1 cellular context compared by ENCODE assay signal in the genomic region with DNA sequence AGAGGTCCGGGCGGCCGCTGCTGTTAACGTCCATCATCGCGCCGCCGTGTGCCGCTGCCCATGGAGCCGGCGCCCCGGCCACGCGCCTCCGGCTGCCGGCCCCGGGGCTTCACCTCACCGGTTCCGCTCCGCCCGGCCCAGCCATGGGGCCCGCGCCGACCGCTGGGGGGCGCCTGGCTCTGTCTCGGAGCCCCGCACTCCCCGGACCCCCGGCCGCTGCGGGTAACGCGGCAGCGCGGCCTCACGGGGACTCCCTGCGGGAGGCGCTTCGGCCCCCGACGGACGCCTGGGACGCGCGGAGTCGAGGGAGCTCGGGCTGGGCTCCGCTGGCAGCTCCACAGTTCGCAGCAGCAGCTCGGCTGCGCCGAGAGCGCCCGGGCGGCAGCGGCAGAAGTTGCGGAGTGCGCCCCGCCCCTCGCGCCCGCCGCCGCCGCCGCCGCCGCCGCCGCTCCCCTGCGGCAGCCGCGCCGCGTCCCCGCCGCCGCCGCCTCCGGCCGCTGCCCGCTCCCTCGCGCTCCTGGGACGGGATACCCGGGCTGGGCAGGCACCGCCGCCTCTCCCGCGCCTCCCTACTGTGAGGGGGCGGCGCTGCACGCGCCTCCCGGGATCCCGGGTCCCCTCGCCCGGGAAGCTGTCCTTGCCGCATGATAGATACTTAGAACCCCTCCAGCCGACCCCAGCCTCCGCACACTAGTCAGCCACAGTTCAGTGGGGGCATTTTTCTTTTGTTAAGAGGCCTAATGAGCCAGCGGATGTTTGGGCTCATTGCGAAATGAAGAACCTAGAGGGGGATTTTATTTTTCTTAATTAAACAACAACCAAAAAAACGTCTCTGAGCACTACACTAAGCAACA.
A peak's percentile ranks its signal among the peaks of the same experiment; 100 is the strongest.
TF ChIP-seq lines count a peak whose summit lies in the region.

A gene (minus strand): TSS at position 405 of the 854 bp plus-strand sequence. CDS start 368 bp downstream, at position 37.

TF ChIP-seq in HepG2, 621 proteins besides CTCF, POLR2A, EP300 and RAD21 (continued from another document and continues in another):
- TF ChIP-seq, protein P1, sequence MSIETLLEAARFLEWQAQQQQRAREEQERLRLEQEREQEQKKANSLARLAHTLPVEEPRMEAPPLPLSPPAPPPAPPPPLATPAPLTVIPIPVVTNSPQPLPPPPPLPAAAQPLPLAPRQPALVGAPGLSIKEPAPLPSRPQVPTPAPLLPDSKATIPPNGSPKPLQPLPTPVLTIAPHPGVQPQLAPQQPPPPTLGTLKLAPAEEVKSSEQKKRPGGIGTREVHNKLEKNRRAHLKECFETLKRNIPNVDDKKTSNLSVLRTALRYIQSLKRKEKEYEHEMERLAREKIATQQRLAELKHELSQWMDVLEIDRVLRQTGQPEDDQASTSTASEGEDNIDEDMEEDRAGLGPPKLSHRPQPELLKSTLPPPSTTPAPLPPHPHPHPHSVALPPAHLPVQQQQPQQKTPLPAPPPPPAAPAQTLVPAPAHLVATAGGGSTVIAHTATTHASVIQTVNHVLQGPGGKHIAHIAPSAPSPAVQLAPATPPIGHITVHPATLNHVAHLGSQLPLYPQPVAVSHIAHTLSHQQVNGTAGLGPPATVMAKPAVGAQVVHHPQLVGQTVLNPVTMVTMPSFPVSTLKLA (IDR thresholded peaks at IDR 0.05): no peak
- TF ChIP-seq KLF6 (CRISPR knock-in tag; IDR thresholded peaks at IDR 0.05) (no peak), MTF2 (CRISPR knock-in tag; IDR thresholded peaks at IDR 0.05; ENCODE audit: borderline replicate concordance) (peak; percentile 9; the same call in 1 of the 2 replicates), ZNF232 (CRISPR knock-in tag; IDR thresholded peaks at IDR 0.05; ENCODE audit: borderline replicate concordance) (no peak), TBX2 (CRISPR knock-in tag; IDR thresholded peaks at IDR 0.05; ENCODE audit: borderline replicate concordance) (no peak), ZNF460 (CRISPR knock-in tag; IDR thresholded peaks at IDR 0.05; ENCODE audit: borderline replicate concordance) (no peak), ZFP90 (CRISPR knock-in tag; IDR thresholded peaks at IDR 0.05; ENCODE audit: borderline replicate concordance) (no peak), HES4 (CRISPR knock-in tag; IDR thresholded peaks at IDR 0.05; ENCODE audit: borderline replicate concordance) (peak; percentile 63; the same call in 1 of the 2 replicates), SALL1 (CRISPR knock-in tag; IDR thresholded peaks at IDR 0.05) (no peak), ZNF652 (CRISPR knock-in tag; IDR thresholded peaks at IDR 0.05; ENCODE audit: borderline replicate concordance, low read depth) (no peak), NFE2 (CRISPR knock-in tag; IDR thresholded peaks at IDR 0.05) (no peak), ESRRA (CRISPR knock-in tag; IDR thresholded peaks at IDR 0.05; ENCODE audit: low read depth) (no peak), HDAC1 (CRISPR knock-in tag; IDR thresholded peaks at IDR 0.05) (no peak), SKI (IDR thresholded peaks at IDR 0.05; ENCODE audit: partially characterized antibody) (peak; percentile 80), HNRNPH1 (optimal IDR thresholded peaks at IDR 0.05; ENCODE audit: low read depth, low read length) (no peak), DPF2 (CRISPR knock-in tag; IDR thresholded peaks at IDR 0.05; ENCODE audit: borderline replicate concordance, low read depth) (no peak), KAT8 (CRISPR knock-in tag; IDR thresholded peaks at IDR 0.05) (no peak), PAWR (CRISPR knock-in tag; IDR thresholded peaks at IDR 0.05; ENCODE audit: borderline replicate concordance) (no peak), SIN3A (IDR thresholded peaks at IDR 0.05; ENCODE audit: borderline replicate concordance, low read depth, low read length) (no peak), HOXA3 (CRISPR knock-in tag; IDR thresholded peaks at IDR 0.05) (no peak), CBX5 (CRISPR knock-in tag; IDR thresholded peaks at IDR 0.05; ENCODE audit: borderline replicate concordance) (no peak)
- TF ChIP-seq, protein P2, sequence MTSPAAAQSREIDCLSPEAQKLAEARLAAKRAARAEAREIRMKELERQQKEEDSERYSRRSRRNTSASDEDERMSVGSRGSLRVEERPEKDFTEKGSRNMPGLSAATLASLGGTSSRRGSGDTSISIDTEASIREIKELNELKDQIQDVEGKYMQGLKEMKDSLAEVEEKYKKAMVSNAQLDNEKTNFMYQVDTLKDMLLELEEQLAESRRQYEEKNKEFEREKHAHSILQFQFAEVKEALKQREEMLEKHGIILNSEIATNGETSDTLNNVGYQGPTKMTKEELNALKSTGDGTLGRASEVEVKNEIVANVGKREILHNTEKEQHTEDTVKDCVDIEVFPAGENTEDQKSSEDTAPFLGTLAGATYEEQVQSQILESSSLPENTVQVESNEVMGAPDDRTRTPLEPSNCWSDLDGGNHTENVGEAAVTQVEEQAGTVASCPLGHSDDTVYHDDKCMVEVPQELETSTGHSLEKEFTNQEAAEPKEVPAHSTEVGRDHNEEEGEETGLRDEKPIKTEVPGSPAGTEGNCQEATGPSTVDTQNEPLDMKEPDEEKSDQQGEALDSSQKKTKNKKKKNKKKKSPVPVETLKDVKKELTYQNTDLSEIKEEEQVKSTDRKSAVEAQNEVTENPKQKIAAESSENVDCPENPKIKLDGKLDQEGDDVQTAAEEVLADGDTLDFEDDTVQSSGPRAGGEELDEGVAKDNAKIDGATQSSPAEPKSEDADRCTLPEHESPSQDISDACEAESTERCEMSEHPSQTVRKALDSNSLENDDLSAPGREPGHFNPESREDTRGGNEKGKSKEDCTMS (CRISPR knock-in tag; conservative IDR thresholded peaks at IDR 0.05): no peak
- TF ChIP-seq, protein P3, sequence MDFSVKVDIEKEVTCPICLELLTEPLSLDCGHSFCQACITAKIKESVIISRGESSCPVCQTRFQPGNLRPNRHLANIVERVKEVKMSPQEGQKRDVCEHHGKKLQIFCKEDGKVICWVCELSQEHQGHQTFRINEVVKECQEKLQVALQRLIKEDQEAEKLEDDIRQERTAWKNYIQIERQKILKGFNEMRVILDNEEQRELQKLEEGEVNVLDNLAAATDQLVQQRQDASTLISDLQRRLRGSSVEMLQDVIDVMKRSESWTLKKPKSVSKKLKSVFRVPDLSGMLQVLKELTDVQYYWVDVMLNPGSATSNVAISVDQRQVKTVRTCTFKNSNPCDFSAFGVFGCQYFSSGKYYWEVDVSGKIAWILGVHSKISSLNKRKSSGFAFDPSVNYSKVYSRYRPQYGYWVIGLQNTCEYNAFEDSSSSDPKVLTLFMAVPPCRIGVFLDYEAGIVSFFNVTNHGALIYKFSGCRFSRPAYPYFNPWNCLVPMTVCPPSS (IDR thresholded peaks at IDR 0.05): no peak
- TF ChIP-seq, protein P4, sequence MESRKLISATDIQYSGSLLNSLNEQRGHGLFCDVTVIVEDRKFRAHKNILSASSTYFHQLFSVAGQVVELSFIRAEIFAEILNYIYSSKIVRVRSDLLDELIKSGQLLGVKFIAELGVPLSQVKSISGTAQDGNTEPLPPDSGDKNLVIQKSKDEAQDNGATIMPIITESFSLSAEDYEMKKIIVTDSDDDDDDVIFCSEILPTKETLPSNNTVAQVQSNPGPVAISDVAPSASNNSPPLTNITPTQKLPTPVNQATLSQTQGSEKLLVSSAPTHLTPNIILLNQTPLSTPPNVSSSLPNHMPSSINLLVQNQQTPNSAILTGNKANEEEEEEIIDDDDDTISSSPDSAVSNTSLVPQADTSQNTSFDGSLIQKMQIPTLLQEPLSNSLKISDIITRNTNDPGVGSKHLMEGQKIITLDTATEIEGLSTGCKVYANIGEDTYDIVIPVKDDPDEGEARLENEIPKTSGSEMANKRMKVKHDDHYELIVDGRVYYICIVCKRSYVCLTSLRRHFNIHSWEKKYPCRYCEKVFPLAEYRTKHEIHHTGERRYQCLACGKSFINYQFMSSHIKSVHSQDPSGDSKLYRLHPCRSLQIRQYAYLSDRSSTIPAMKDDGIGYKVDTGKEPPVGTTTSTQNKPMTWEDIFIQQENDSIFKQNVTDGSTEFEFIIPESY (CRISPR knock-in tag; IDR thresholded peaks at IDR 0.05): no peak
- TF ChIP-seq, protein P5, sequence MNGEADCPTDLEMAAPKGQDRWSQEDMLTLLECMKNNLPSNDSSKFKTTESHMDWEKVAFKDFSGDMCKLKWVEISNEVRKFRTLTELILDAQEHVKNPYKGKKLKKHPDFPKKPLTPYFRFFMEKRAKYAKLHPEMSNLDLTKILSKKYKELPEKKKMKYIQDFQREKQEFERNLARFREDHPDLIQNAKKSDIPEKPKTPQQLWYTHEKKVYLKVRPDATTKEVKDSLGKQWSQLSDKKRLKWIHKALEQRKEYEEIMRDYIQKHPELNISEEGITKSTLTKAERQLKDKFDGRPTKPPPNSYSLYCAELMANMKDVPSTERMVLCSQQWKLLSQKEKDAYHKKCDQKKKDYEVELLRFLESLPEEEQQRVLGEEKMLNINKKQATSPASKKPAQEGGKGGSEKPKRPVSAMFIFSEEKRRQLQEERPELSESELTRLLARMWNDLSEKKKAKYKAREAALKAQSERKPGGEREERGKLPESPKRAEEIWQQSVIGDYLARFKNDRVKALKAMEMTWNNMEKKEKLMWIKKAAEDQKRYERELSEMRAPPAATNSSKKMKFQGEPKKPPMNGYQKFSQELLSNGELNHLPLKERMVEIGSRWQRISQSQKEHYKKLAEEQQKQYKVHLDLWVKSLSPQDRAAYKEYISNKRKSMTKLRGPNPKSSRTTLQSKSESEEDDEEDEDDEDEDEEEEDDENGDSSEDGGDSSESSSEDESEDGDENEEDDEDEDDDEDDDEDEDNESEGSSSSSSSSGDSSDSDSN (CRISPR knock-in tag; IDR thresholded peaks at IDR 0.05): peak; percentile 95; the same call in 1 of the 2 replicates
- TF ChIP-seq, protein P6, sequence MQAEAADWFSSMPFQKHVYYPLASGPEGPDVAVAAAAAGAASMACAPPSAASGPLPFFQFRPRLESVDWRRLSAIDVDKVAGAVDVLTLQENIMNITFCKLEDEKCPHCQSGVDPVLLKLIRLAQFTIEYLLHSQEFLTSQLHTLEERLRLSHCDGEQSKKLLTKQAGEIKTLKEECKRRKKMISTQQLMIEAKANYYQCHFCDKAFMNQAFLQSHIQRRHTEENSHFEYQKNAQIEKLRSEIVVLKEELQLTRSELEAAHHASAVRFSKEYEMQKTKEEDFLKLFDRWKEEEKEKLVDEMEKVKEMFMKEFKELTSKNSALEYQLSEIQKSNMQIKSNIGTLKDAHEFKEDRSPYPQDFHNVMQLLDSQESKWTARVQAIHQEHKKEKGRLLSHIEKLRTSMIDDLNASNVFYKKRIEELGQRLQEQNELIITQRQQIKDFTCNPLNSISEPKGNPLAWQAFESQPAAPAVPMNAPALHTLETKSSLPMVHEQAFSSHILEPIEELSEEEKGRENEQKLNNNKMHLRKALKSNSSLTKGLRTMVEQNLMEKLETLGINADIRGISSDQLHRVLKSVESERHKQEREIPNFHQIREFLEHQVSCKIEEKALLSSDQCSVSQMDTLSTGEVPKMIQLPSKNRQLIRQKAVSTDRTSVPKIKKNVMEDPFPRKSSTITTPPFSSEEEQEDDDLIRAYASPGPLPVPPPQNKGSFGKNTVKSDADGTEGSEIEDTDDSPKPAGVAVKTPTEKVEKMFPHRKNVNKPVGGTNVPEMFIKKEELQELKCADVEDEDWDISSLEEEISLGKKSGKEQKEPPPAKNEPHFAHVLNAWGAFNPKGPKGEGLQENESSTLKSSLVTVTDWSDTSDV (CRISPR knock-in tag; IDR thresholded peaks at IDR 0.05): no peak
- TF ChIP-seq, protein P7, sequence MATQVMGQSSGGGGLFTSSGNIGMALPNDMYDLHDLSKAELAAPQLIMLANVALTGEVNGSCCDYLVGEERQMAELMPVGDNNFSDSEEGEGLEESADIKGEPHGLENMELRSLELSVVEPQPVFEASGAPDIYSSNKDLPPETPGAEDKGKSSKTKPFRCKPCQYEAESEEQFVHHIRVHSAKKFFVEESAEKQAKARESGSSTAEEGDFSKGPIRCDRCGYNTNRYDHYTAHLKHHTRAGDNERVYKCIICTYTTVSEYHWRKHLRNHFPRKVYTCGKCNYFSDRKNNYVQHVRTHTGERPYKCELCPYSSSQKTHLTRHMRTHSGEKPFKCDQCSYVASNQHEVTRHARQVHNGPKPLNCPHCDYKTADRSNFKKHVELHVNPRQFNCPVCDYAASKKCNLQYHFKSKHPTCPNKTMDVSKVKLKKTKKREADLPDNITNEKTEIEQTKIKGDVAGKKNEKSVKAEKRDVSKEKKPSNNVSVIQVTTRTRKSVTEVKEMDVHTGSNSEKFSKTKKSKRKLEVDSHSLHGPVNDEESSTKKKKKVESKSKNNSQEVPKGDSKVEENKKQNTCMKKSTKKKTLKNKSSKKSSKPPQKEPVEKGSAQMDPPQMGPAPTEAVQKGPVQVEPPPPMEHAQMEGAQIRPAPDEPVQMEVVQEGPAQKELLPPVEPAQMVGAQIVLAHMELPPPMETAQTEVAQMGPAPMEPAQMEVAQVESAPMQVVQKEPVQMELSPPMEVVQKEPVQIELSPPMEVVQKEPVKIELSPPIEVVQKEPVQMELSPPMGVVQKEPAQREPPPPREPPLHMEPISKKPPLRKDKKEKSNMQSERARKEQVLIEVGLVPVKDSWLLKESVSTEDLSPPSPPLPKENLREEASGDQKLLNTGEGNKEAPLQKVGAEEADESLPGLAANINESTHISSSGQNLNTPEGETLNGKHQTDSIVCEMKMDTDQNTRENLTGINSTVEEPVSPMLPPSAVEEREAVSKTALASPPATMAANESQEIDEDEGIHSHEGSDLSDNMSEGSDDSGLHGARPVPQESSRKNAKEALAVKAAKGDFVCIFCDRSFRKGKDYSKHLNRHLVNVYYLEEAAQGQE (IDR thresholded peaks at IDR 0.05; ENCODE audit: borderline replicate concordance in 1 of 2, low read depth in 1 of 2, low read length in 2 of 2): no peak
- TF ChIP-seq, protein P8, sequence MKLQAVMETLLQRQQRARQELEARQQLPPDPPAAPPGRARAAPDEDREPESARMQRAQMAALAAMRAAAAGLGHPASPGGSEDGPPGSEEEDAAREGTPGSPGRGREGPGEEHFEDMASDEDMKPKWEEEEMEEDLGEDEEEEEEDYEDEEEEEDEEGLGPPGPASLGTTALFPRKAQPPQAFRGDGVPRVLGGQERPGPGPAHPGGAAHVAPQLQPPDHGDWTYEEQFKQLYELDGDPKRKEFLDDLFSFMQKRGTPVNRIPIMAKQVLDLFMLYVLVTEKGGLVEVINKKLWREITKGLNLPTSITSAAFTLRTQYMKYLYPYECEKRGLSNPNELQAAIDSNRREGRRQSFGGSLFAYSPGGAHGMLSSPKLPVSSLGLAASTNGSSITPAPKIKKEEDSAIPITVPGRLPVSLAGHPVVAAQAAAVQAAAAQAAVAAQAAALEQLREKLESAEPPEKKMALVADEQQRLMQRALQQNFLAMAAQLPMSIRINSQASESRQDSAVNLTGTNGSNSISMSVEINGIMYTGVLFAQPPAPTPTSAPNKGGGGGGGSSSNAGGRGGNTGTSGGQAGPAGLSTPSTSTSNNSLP (IDR thresholded peaks at IDR 0.05; ENCODE audit: low read depth, low read length): no peak
- TF ChIP-seq, protein P9, sequence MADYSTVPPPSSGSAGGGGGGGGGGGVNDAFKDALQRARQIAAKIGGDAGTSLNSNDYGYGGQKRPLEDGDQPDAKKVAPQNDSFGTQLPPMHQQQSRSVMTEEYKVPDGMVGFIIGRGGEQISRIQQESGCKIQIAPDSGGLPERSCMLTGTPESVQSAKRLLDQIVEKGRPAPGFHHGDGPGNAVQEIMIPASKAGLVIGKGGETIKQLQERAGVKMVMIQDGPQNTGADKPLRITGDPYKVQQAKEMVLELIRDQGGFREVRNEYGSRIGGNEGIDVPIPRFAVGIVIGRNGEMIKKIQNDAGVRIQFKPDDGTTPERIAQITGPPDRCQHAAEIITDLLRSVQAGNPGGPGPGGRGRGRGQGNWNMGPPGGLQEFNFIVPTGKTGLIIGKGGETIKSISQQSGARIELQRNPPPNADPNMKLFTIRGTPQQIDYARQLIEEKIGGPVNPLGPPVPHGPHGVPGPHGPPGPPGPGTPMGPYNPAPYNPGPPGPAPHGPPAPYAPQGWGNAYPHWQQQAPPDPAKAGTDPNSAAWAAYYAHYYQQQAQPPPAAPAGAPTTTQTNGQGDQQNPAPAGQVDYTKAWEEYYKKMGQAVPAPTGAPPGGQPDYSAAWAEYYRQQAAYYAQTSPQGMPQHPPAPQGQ (CRISPR knock-in tag; IDR thresholded peaks at IDR 0.05; ENCODE audit: borderline replicate concordance): no peak
